ENCODE assay signal across 31 cellular contexts in the genomic region with DNA sequence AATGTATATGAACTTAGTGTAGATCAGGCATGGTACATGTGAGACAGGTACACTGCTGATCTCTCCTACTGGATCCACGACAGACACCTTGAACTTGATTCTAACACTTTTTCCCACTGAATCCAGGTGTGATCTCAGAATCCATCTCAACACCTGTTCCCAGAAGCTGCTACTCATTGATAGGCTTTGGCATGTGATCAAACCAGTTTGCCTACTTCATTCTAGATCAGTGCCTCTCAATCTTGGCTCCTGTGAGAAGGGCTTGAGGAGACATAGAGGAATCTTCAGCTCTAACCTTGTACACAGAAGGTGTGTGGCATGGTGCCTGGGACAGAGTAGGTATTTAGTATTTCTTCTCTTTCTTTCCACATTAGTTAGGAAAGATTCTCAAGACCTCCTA.
"Had no signal": no experiment of that assay in that cellular context is flagged by ENCODE, and none has a peak within 500 bp of the region (broad histone marks: within the 10 kb centered on the region; RNA-seq: fewer than 3 reads in every experiment).

No MANE protein-coding gene starts in this region.

- H3K27ac Mint-ChIP-seq: immature natural killer cell; naive B cell; natural killer cell; nephron progenitor cell; neural progenitor cell; progenitor cell of endocrine pancreas; stimulated activated memory B cell treated with anti-CD40 and anti-IgM and Interleukin-4, amounts not matched to agents 10 μg/mL and 1 μg/mL and 100 μg/mL, for 72 hours; stimulated activated naive CD8-positive, alpha-beta T cell treated with anti-CD3 and anti-CD28 coated beads, Interleukin-15, amount 100 ng/mL, for 72 hours had no signal

- H3K36me3 Mint-ChIP-seq: immature natural killer cell; naive B cell; natural killer cell; neural progenitor cell; stimulated activated memory B cell treated with anti-CD40 and anti-IgM and Interleukin-4, amounts not matched to agents 10 μg/mL and 1 μg/mL and 100 μg/mL, for 72 hours had no signal

- H3K27ac ChIP-seq: left lung, lower lobe of right lung, neural progenitor cell, neutrophil, ovary, right atrium auricular region, right lobe of liver, testis, thyroid gland, transverse colon, upper lobe of left lung, vagina had no signal

- H3K4me1 Mint-ChIP-seq: immature natural killer cell; naive B cell; natural killer cell; nephron progenitor cell; neural progenitor cell; stimulated activated memory B cell treated with anti-CD40 and anti-IgM and Interleukin-4, amounts not matched to agents 10 μg/mL and 1 μg/mL and 100 μg/mL, for 72 hours; stimulated activated naive CD8-positive, alpha-beta T cell treated with anti-CD3 and anti-CD28 coated beads, Interleukin-15, amount 100 ng/mL, for 72 hours had no signal

- H3K27me3 ChIP-seq: left lung, neural progenitor cell, neutrophil, ovary, right atrium auricular region, right lobe of liver, testis, thyroid gland, transverse colon, upper lobe of left lung, vagina had no signal

- H3K4me3 ChIP-seq: left lung, lower lobe of right lung, neural progenitor cell, ovary, right atrium auricular region, right lobe of liver, smooth muscle cell, testis, thyroid gland, transverse colon, upper lobe of left lung, vagina had no signal

- H3K4me2 ChIP-seq: neural progenitor cell, smooth muscle cell had no signal

- H2AFZ ChIP-seq: neural progenitor cell had no signal

- H3K9me3 Mint-ChIP-seq: natural killer cell; nephron progenitor cell; neural progenitor cell; stimulated activated memory B cell treated with anti-CD40 and anti-IgM and Interleukin-4, amounts not matched to agents 10 μg/mL and 1 μg/mL and 100 μg/mL, for 72 hours; stimulated activated naive CD8-positive, alpha-beta T cell treated with anti-CD3 and anti-CD28 coated beads, Interleukin-15, amount 100 ng/mL, for 72 hours had no signal

- H3K36me3 ChIP-seq: left lung, lower lobe of right lung, neural progenitor cell, neutrophil, ovary, right atrium auricular region, right lobe of liver, thyroid gland, transverse colon, upper lobe of left lung, vagina had no signal

- H3K4me3 Mint-ChIP-seq: immature natural killer cell; naive B cell; natural killer cell; nephron progenitor cell; neural progenitor cell; stimulated activated memory B cell treated with anti-CD40 and anti-IgM and Interleukin-4, amounts not matched to agents 10 μg/mL and 1 μg/mL and 100 μg/mL, for 72 hours; stimulated activated naive CD8-positive, alpha-beta T cell treated with anti-CD3 and anti-CD28 coated beads, Interleukin-15, amount 100 ng/mL, for 72 hours had no signal

- H3K4me1 ChIP-seq: left lung, lower lobe of right lung, neural progenitor cell, right atrium auricular region, right lobe of liver, testis, thyroid gland, transverse colon, upper lobe of left lung, vagina had no signal

- DNase-seq: hypothalamus; immature natural killer cell; kidney; left colon; left lung; lower lobe of right lung; mammary epithelial cell; mesenchymal stem cell; naive B cell; natural killer cell; nephron progenitor cell; occipital lobe; ovary; right lobe of liver; stimulated activated CD4-positive, alpha-beta T cell treated with anti-CD3 and anti-CD28 coated beads, Interleukin-1b, Interleukin-23, amount 100 ng/mL, for 48 hours; stimulated activated CD4-positive, alpha-beta T cell treated with anti-CD3 and anti-CD28 coated beads, Interleukin-2, amount 100 ng/mL, for 48 hours; stimulated activated CD4-positive, alpha-beta T cell treated with anti-CD3 and anti-CD28 coated beads, Interleukin-4, amount 100 ng/mL, for 4 hours; stimulated activated CD8-positive, alpha-beta memory T cell treated with anti-CD3 and anti-CD28 coated beads, Interleukin-4, amount 100 ng/mL, for 48 hours; stimulated activated naive CD4-positive, alpha-beta T cell treated with Interleukin-2 at 50 U/mL for 16 hours; stimulated activated naive CD8-positive, alpha-beta T cell treated with anti-CD3 and anti-CD28 coated beads, Interleukin-15, amount 100 ng/mL, for 72 hours; testis; thyroid gland; transverse colon; upper lobe of left lung had no signal

- ATAC-seq: left colon; left lung; lower lobe of right lung; natural killer cell; right lobe of liver; stimulated activated memory B cell treated with anti-CD40 and anti-IgM and Interleukin-4, amounts not matched to agents 10 μg/mL and 1 μg/mL and 100 μg/mL, for 72 hours; stimulated activated naive CD8-positive, alpha-beta T cell treated with anti-CD3 and anti-CD28 coated beads, Interleukin-15, amount 100 ng/mL, for 72 hours had no signal
